ENCODE assay signal across 24 cellular contexts in the genomic region with DNA sequence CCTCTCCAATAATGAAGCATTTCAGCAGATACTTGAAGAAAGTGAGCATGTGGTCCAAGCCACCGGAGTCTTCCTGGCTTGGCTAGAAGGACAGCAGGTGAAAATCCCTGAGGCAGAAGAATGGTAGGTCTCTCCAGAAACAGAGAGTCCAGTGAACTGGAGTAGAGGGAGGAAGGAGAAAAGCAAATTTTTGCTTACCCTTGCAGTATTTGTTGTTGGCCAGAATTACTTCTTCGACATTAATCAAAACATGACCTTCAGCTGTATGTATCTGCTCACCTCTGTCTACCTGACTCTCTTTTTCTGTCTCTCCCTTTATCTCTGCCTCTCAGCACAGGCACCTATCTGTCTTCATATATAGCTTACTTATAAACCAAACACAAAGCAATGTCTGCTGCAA.
DNase-seq lines count a peak whose midpoint lies in the region; ATAC-seq, FAIRE-seq and TF ChIP-seq lines count a peak whose summit lies in the region.
"Had no signal": no experiment of that assay in that cellular context is flagged by ENCODE, and none has a peak within 500 bp of the region (broad histone marks: within the 10 kb centered on the region; RNA-seq: fewer than 3 reads in every experiment).

No MANE protein-coding gene starts in this region.

- H3K9me1 ChIP-seq in IMR-90 (ENCODE audit: insufficient read depth, low read length) = no peaks in the 10 kb centered on the region

- in situ Hi-C loops in IMR-90 (cut with MboI; ENCODE audit: low sequenced_read_pairs) = no loop called here
- in situ Hi-C loops in GM23248 (cut with MboI) = no loop called here

- H3K4me3 ChIP-seq in A549 (no peak overlapping the region), IMR-90 (ENCODE audit: insufficient read depth, low read depth, low read length) (no peak overlapping the region), GM23248 (no peak overlapping the region)
- H3K4me3 ChIP-seq: BLaER1 treated with 17β-estradiol and CSF1 and Interleukin-3, amounts not matched to agents 10 nM and 100 nM; GM12878 had no signal

- no peaks in the 10 kb centered on the region for H3K9me2 ChIP-seq in GM23248 (ENCODE audit: insufficient read depth)

- TF ChIP-seq CTCF in A549 (IDR thresholded peaks at IDR 0.05) (no peak), D721Med (IDR thresholded peaks at IDR 0.05; ENCODE audit: insufficient read depth, missing control alignments) (no peak), IMR-90 (conservative IDR thresholded peaks at IDR 0.05; ENCODE audit: low read depth, low read length) (no peak)

- H2AK5ac ChIP-seq in IMR-90 (ENCODE audit: low read depth, low read length) = no peak overlapping the region

- no peak overlapping the region for H3K4ac ChIP-seq in IMR-90 (ENCODE audit: low read depth, low read length)

- intact Hi-C loops in IMR-90 (cut with micrococcal nuclease) = no loop called here

- H3K14ac ChIP-seq in IMR-90 (replicated peaks; ENCODE audit: low read depth, low read length) = no peak overlapping the region

- H4K8ac ChIP-seq in IMR-90 (ENCODE audit: low read depth in 2 of 2, low read length in 2 of 2) = no peak overlapping the region

- BruUV-seq in IMR-90 (replicated peaks; lab: Mats Ljungman, UMichigan) = no TSS peak

- H2BK5ac ChIP-seq in IMR-90 (ENCODE audit: low read depth, low read length, poor library complexity, severe bottlenecking) = no peak overlapping the region

- H3K9me3 ChIP-seq in A549 (no peaks in the 10 kb centered on the region), IMR-90 (ENCODE audit: control insufficient read depth, insufficient read depth, low read length) (no peaks in the 10 kb centered on the region), GM23248 (ENCODE audit: low read depth) (no peaks in the 10 kb centered on the region)
- H3K9me3 ChIP-seq: BLaER1 treated with 17β-estradiol and CSF1 and Interleukin-3, amounts not matched to agents 10 nM and 100 nM; Caco-2 had no signal

- H3K79me2 ChIP-seq in GM23248 (ENCODE audit: insufficient read depth) = no peaks in the 10 kb centered on the region

- H2BK15ac ChIP-seq in IMR-90 (ENCODE audit: low read depth, low read length) = no peak overlapping the region

- H4K20me1 ChIP-seq in IMR-90 (ENCODE audit: insufficient read depth, low read length) (no peaks in the 10 kb centered on the region), GM23248 (ENCODE audit: insufficient read depth) (no peaks in the 10 kb centered on the region)

- no peak for TF ChIP-seq EP300 in A549 (IDR thresholded peaks at IDR 0.05)

- H2BK20ac ChIP-seq in IMR-90 (ENCODE audit: low read depth, low read length) = no peak overlapping the region

- H3F3A ChIP-seq in GM23248 (ENCODE audit: insufficient read depth) = no peaks in the 10 kb centered on the region

- H3K18ac ChIP-seq in IMR-90 (ENCODE audit: low read depth, low read length) = no peak overlapping the region

- CTCF ChIA-PET in A549 (lab: Yijun Ruan, JAX) (no interaction called here), IMR-90 (lab: Yijun Ruan, JAX) (no interaction called here)

- H3K27me3 ChIP-seq in IMR-90 (ENCODE audit: control insufficient read depth, insufficient read depth, low read length) (no peaks in the 10 kb centered on the region), GM23248 (replicated peaks; ENCODE audit: insufficient read depth) (no peaks in the 10 kb centered on the region)
- H3K27me3 ChIP-seq: BLaER1 treated with 17β-estradiol and CSF1 and Interleukin-3, amounts not matched to agents 10 nM and 100 nM had no signal

- no peak overlapping the region for H4K5ac ChIP-seq in IMR-90 (ENCODE audit: low read depth, low read length)

- no peak overlapping the region for H3K23ac ChIP-seq in IMR-90 (ENCODE audit: low read depth, low read length)

- H3K4me2 ChIP-seq in A549 = no peak overlapping the region
- H3K4me2 ChIP-seq in IMR-90 (ENCODE audit: low read depth, low read length) = no peak overlapping the region
- no peak overlapping the region for H3K4me2 ChIP-seq in GM23248 (ENCODE audit: unreplicated experiment)
- H3K4me2 ChIP-seq: BLaER1 treated with 17β-estradiol and CSF1 and Interleukin-3, amounts not matched to agents 10 nM and 100 nM had no signal

- H2AFZ ChIP-seq in IMR-90 (replicated peaks; ENCODE audit: low read length, poor library complexity) (no peak overlapping the region), GM23248 (no peak overlapping the region)

- no peak for TF ChIP-seq POLR2A in A549 (IDR thresholded peaks at IDR 0.05; ENCODE audit: low read length)
- TF ChIP-seq POLR2A in IMR-90 (IDR thresholded peaks at IDR 0.05; ENCODE audit: low read depth, low read length) = no peak

- no peak overlapping the region for H2BK120ac ChIP-seq in IMR-90 (ENCODE audit: low read depth, low read length)

- peak; percentile 54 for FAIRE-seq in A549 (lab: Jason Lieb, UNC)
- FAIRE-seq in D721Med (lab: Jason Lieb, UNC) = peak; percentile 60
- FAIRE-seq: A204.1, GM12878, GM12892, GM18507 had no signal

- DNase-seq in A549 (ENCODE audit: low read depth in 1 of 2, low spot score in 1 of 2) = no peak
- DNase-seq in D721Med (ENCODE audit: insufficient read length, low spot score) = no peak
- no peak for DNase-seq in IMR-90
- DNase-seq in GM23248 = no peak
- DNase-seq: 8988T; AML-193; Caco-2; Calu3; CD4-positive, alpha-beta T cell; CD8-positive, alpha-beta T cell; DMS 273 treated with DMSO at 0.1 percent for 48 hours; DMS153; DMS53; DMS79; DND-41; EL; GDM1 had no signal

- H3K4me1 ChIP-seq in A549 (peaks cover 5% of the 10 kb centered on the region; the same call in 1 of the 3 replicates), IMR-90 (ENCODE audit: control insufficient read depth, insufficient read depth, low read length) (no peaks in the 10 kb centered on the region), GM23248 (ENCODE audit: insufficient read depth) (no peaks in the 10 kb centered on the region)
- H3K4me1 ChIP-seq: Caco-2 had no signal

- no peaks in the 10 kb centered on the region for H3K79me1 ChIP-seq in IMR-90 (ENCODE audit: low read depth in 1 of 2, low read length in 2 of 2)

- dilution Hi-C loops in IMR-90 (cut with HindIII; ENCODE audit: low sequenced_read_pairs, unreplicated experiment) = no loop called here

- H3K56ac ChIP-seq in IMR-90 (ENCODE audit: extremely low read depth, insufficient read depth, low read length) = no peak overlapping the region

- no peak overlapping the region for H2AK9ac ChIP-seq in IMR-90 (replicated peaks; ENCODE audit: low read depth, low read length, poor library complexity)

- POLR2A ChIA-PET in A549 (lab: Yijun Ruan, JAX) = no interaction called here
- POLR2A ChIA-PET in IMR-90 (lab: Charles Lee; ENCODE audit: unreplicated experiment) = interaction anchor here (0.6 kb wide), 1 partner anchor 369 kb away, joined by 3 read pairs; no protein-coding TSS in a partner anchor

- no peaks in the 10 kb centered on the region for H3K36me3 ChIP-seq in IMR-90 (ENCODE audit: control insufficient read depth, insufficient read depth, low read length)
- no peaks in the 10 kb centered on the region for H3K36me3 ChIP-seq in GM23248 (ENCODE audit: low read depth)

- H4K91ac ChIP-seq in IMR-90 (ENCODE audit: insufficient read depth, low read depth, low read length) = no peak overlapping the region

- no peak for TF ChIP-seq RAD21 in A549 (conservative IDR thresholded peaks at IDR 0.05 in 1 of 2, IDR thresholded peaks at IDR 0.05 in 1 of 2)
- no peak for TF ChIP-seq RAD21 in IMR-90 (IDR thresholded peaks at IDR 0.05; ENCODE audit: low read length)

- H3K27ac ChIP-seq in A549 = no peak overlapping the region
- no peak overlapping the region for H3K27ac ChIP-seq in IMR-90 (ENCODE audit: insufficient read depth, low read length)
- no peak overlapping the region for H3K27ac ChIP-seq in GM23248
- H3K27ac ChIP-seq: BLaER1 treated with 17β-estradiol and CSF1 and Interleukin-3, amounts not matched to agents 10 nM and 100 nM; C4-2B had no signal

- ATAC-seq in A549 (no peak), IMR-90 (ENCODE audit: low read depth) (no peak), HG03520 (IDR thresholded peaks at IDR 0.05; ENCODE audit: unreplicated experiment) (no peak)
- ATAC-seq: CD8-positive, alpha-beta T cell; GM12878 had no signal

- no peak overlapping the region for H3K9ac ChIP-seq in IMR-90 (ENCODE audit: low read depth, low read length)
- H3K9ac ChIP-seq in GM23248 = no peak overlapping the region
- H3K9ac ChIP-seq: BLaER1 treated with 17β-estradiol and CSF1 and Interleukin-3, amounts not matched to agents 10 nM and 100 nM had no signal

- WGBS in A549 (ENCODE audit: missing lambda C conversion rate) = 91% methylated on average over 2 of the region's 2 CpGs
- 90% methylated on average over 2 of the region's 2 CpGs; no CpG with 5 or more reads in 1 of the 2 experiments for WGBS in IMR-90 (ENCODE audit: extremely low coverage in 2 of 2, insufficient read length in 1 of 2), 2 experiments
- WGBS in GM23248 (ENCODE audit: low coverage in 1 of 2, low lambda C conversion rate in 2 of 2, missing lambda C conversion rate in 2 of 2), 2 experiments = 79 to 87% methylated on average over 2 of the region's 2 CpGs

TF ChIP-seq in A549, 52 proteins besides CTCF, POLR2A, EP300 and RAD21:
- TF ChIP-seq POLR2AphosphoS2 (conservative IDR thresholded peaks at IDR 0.05; ENCODE audit: low read length) (no peak), MAFK (IDR thresholded peaks at IDR 0.05; ENCODE audit: partially characterized antibody) (peak; percentile 74)

TF ChIP-seq in IMR-90, 13 proteins besides CTCF, POLR2A, EP300 and RAD21:
- peak; percentile 67 for TF ChIP-seq MAFK (IDR thresholded peaks at IDR 0.05; ENCODE audit: low read depth, low read length)
- TF ChIP-seq, protein P1, sequence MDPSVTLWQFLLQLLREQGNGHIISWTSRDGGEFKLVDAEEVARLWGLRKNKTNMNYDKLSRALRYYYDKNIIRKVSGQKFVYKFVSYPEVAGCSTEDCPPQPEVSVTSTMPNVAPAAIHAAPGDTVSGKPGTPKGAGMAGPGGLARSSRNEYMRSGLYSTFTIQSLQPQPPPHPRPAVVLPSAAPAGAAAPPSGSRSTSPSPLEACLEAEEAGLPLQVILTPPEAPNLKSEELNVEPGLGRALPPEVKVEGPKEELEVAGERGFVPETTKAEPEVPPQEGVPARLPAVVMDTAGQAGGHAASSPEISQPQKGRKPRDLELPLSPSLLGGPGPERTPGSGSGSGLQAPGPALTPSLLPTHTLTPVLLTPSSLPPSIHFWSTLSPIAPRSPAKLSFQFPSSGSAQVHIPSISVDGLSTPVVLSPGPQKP (IDR thresholded peaks at IDR 0.05; ENCODE audit: borderline replicate concordance, low read depth, low read length) = no peak
